In the genomic region with DNA sequence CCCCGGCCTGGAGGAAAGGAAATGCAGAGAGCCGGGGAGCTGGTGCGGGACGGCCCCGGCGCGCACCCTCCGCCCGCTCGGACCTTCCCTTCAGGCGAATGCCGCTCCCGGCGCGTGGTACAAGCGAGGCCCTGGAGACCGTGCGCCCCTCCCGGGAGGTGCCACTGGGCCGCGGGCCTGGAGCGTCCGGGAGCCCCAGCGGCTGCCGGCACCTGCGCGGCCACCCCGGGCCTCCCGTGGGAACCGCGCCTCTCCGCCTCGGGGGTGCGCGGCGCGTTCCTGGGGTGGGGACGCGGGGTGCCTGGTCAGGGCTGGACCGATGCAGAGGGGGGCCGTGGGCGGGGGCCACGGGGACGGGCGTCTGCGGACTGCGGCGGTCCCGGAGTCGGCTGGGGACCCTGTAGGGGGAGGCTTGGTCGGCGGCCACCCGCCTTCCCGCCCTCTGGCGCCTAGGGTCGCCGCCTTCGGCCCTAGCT, we compare ENCODE assay signal across 8 cellular contexts. TPM values are rescaled to one million over a fixed set of nuclear protein-coding genes. Genes with fewer than 3 reads are reported as not detected.
DNase-seq lines count a peak whose midpoint lies in the region; ATAC-seq and TF ChIP-seq lines count a peak whose summit lies in the region.

No MANE protein-coding gene starts in this region.

- H3K27me3 ChIP-seq in cardiac muscle cell = peaks cover 84% of the 10 kb centered on the region

- H3K4me3 ChIP-seq in cardiac muscle cell (peak overlapping the region; percentile 27), choroid plexus epithelial cell (ENCODE audit: low read depth, low read length) (peak overlapping the region; percentile 83)

- no peak overlapping the region for H3K27ac Mint-ChIP-seq in memory B cell

- intact Hi-C loops in Right ventricle myocardium inferior (cut with DNase I) = no loop called here

- TF ChIP-seq CTCF in cardiac muscle cell (IDR thresholded peaks at IDR 0.05; ENCODE audit: low read depth, low read length) (no peak), choroid plexus epithelial cell (conservative IDR thresholded peaks at IDR 0.05; ENCODE audit: low read depth, low read length) (no peak)

- no peaks in the 10 kb centered on the region for H3K9me3 Mint-ChIP-seq in memory B cell

- peak overlapping the region; percentile 78 for H3K4me3 Mint-ChIP-seq in memory B cell

- DNase-seq in cardiac muscle cell (ENCODE audit: low read depth in 1 of 2, low spot score in 1 of 2) (peak in 1 of 2 donors; percentile 50), Right ventricle myocardium inferior (ENCODE audit: missing footprints) (no peak), choroid plexus epithelial cell (ENCODE audit: low read depth) (no peak), memory B cell (ENCODE audit: low spot score in 2 of 2) (no peak), SK-N-DZ (ENCODE audit: low spot score) (no peak), cerebellum (ENCODE audit: low spot score) (no peak)
- no peak for DNase-seq in stimulated activated CD8-positive, alpha-beta memory T cell treated with anti-CD3 and anti-CD28 coated beads, Interleukin-4, amount 100 ng/mL, for 48 hours
- no peak for DNase-seq in stimulated activated naive CD4-positive, alpha-beta T cell (lab: John Stamatoyannopoulos, UW)

- H3K4me1 ChIP-seq in cardiac muscle cell (ENCODE audit: low read depth) = peaks cover 11% of the 10 kb centered on the region

- H3K27ac ChIP-seq in cardiac muscle cell = no peak overlapping the region

- peaks cover 45% of the 10 kb centered on the region for H3K4me1 Mint-ChIP-seq in memory B cell

- peaks cover 37% of the 10 kb centered on the region for H3K27me3 Mint-ChIP-seq in memory B cell

- no peaks in the 10 kb centered on the region for H3K36me3 ChIP-seq in cardiac muscle cell

- H3K9me3 ChIP-seq in cardiac muscle cell (ENCODE audit: low read depth) = no peaks in the 10 kb centered on the region

- H3K36me3 Mint-ChIP-seq in memory B cell = no peaks in the 10 kb centered on the region

- ATAC-seq in Right ventricle myocardium inferior (no peak), memory B cell (ENCODE audit: low read depth) (peak; percentile 8)

RNA-seq across cellular contexts. Expression of a gene that starts 0.5 kb away (rescaled TPM):
- total RNA-seq in cardiac muscle cell (1.2 and 4.2 TPM in 2 replicates), Right ventricle myocardium inferior (2.5 TPM), cerebellum (5.7 TPM)
- polyA plus RNA-seq in cardiac muscle cell = 1.7 and 2.9 TPM in 2 replicates
- 0.13 TPM in 1 of 2 replicates, not detected in the other for polyA plus RNA-seq in SK-N-DZ (2014; cell fraction: cytosol; rRNA removed)
- 0.44 and 0.53 TPM in 2 replicates for polyA plus RNA-seq in SK-N-DZ (2014; cell fraction: nucleus; rRNA removed)
